9 cellular contexts compared by ENCODE assay signal in the genomic region with DNA sequence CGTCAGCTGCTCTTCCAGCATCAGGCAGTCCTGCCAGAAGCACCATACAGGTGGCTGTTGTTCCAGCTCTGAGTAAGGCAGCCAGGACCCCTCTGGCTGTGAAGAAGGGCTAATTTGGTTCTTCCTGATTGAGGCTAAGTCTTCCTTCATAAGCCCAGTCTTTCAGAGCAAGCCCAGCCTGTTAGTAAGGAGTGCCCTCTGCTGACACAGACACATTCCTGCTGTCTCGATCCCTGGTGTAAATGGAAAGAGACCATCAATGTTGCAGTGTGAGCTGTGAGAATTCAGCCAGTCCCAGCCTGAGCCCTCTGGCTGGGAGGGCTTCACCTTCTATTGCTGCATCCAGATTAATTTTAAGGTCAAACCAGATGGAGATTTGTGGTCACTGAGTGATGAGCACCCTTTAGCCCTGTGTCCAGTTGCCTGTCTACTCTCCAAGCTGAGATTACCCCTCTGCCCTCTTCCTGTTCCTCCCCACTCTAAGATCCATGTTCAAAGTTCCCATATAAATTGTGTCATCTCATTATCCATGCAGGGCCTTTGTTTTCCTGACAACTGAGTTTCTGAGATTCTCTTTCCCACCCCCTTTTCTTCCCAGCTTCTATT. TPM values are rescaled to one million over a fixed set of nuclear protein-coding genes. Genes with fewer than 3 reads are reported as not detected.
A peak's percentile ranks its signal among the peaks of the same experiment; 100 is the strongest.
DNase-seq lines count a peak whose midpoint lies in the region; ATAC-seq and TF ChIP-seq lines count a peak whose summit lies in the region.
"Had no signal": no experiment of that assay in that cellular context is flagged by ENCODE, and none has a peak within 500 bp of the region (broad histone marks: within the 10 kb centered on the region; RNA-seq: fewer than 3 reads in every experiment).

No MANE protein-coding gene starts in this region.

- peak; percentile 62 for TF ChIP-seq CTCF in 22Rv1 (IDR thresholded peaks at IDR 0.05)
- TF ChIP-seq CTCF in GM13976 (IDR thresholded peaks at IDR 0.05; ENCODE audit: borderline replicate concordance, control extremely low read depth, extremely low read depth, insufficient read depth, missing control alignments), result peak; percentile 60
- peak; percentile 76 for TF ChIP-seq CTCF in foreskin keratinocyte (conservative IDR thresholded peaks at IDR 0.05)

- H3K27ac ChIP-seq in 22Rv1 (no peak overlapping the region), foreskin keratinocyte (no peak overlapping the region)

- peak; percentile 27 for DNase-seq in GM13976 (ENCODE audit: low spot score)
- DNase-seq in RPMI7951 (ENCODE audit: low read depth), result peak; percentile 41
- DNase-seq in foreskin keratinocyte, result peak; percentile 13 to 29
- DNase-seq in retina, result peak; percentile 51
- DNase-seq in effector CD4-positive, alpha-beta T cell, result no peak
- no peak for DNase-seq in HuH-7.5 (ENCODE audit: low spot score)
- DNase-seq: activated T-cell treated with anti-CD3 and anti-CD28 coated beads, Interleukin-2, amount 50 U/mL, for 4 hours had no signal

- H3K27me3 ChIP-seq in foreskin keratinocyte, result peaks cover 21% of the 10 kb centered on the region

- no peaks in the 10 kb centered on the region for H3K4me1 ChIP-seq in foreskin keratinocyte

- in situ Hi-C loops in GM13976 (cut with MboI; ENCODE audit: low sequenced_read_pairs, unreplicated experiment), result no loop called here

- ATAC-seq in foreskin keratinocyte (peak; percentile 69), HG03039 (IDR thresholded peaks at IDR 0.05; ENCODE audit: unreplicated experiment) (no peak)

RNA-seq across cellular contexts. Expression of a gene that starts 44.8 kb away (rescaled TPM):
- 77.3 and 80.8 TPM in 2 replicates for total RNA-seq in RPMI7951 (2014; rRNA removed; shearing (Covaris generic))
- 73.1 and 81.4 TPM in 2 replicates for total RNA-seq in foreskin keratinocyte
- 14.9 and 19.7 TPM in 2 replicates for polyA plus RNA-seq in foreskin keratinocyte

Comparison
In these comparisons a context has a peak if more than half of its experiments do, and no peak if none do; other contexts are left out.
1. DNase-seq: peak in GM13976 (single experiment), RPMI7951 (single experiment), foreskin keratinocyte (2 of 2) and retina (single experiment); none in effector CD4-positive, alpha-beta T cell (single experiment) and HuH-7.5 (single experiment).
2. Peak in every context shown above with its lines, with median percentiles within 50 percentile points of each other: CTCF ChIP-seq.